In genomic region chr14:105485720-105486332, GRCh38 we compare ENCODE assay signal across 8 cellular contexts. TPM values are rescaled to one million over a fixed set of nuclear protein-coding genes. Genes with fewer than 3 reads are reported as not detected.
DNase-seq lines count a peak whose midpoint lies in the region; ATAC-seq and TF ChIP-seq lines count a peak whose summit lies in the region.

No MANE protein-coding gene starts in this region.

- peaks cover 37 to 62% (median 39%) of the 10 kb centered on the region in 3 donors for H3K4me1 Mint-ChIP-seq in naive B cell

- H3K27me3 Mint-ChIP-seq in naive B cell, result no peaks in the 10 kb centered on the region

- H3K4me3 Mint-ChIP-seq in naive B cell, result peak overlapping the region in 7 of 8 donors; percentile 42 to 84 (median 78)

- DNase-seq in activated naive CD4-positive, alpha-beta T cell treated with Interleukin-2 at 50 U/mL for 16 hours, result peak; percentile 63
- DNase-seq in activated naive CD4-positive, alpha-beta T cell treated with anti-CD3 and anti-CD28 coated beads, Interleukin-2, amount 50 U/mL, for 72 hours (ENCODE audit: low spot score in 2 of 2), result no peak
- DNase-seq in RPMI8226 (peak; percentile 52), coronary artery (ENCODE audit: low spot score) (no peak), naive B cell (peak; percentile 51), GM19240 (ENCODE audit: insufficient read length, low spot score) (no peak), amniotic stem cell (lab: John Stamatoyannopoulos, UW) (no peak)

- peak overlapping the region; percentile 96 to 100 for H3K27ac ChIP-seq in coronary artery

- no peak for TF ChIP-seq CTCF in coronary artery (IDR thresholded peaks at IDR 0.05)

- peak overlapping the region; percentile 85 for H3K4me3 ChIP-seq in coronary artery

- no peaks in the 10 kb centered on the region for H3K9me3 Mint-ChIP-seq in activated naive CD4-positive, alpha-beta T cell treated with anti-CD3 and anti-CD28 coated beads, Interleukin-2, amount 50 U/mL, for 72 hours
- no peaks in the 10 kb centered on the region for H3K9me3 Mint-ChIP-seq in naive B cell

- no peak for ATAC-seq in activated naive CD4-positive, alpha-beta T cell treated with anti-CD3 and anti-CD28 coated beads, Interleukin-2, amount 50 U/mL, for 72 hours
- ATAC-seq in naive B cell (ENCODE audit: low read depth in 2 of 2) (no peak), GM18868 (IDR thresholded peaks at IDR 0.05; ENCODE audit: unreplicated experiment) (no peak)

- H3K27ac Mint-ChIP-seq in activated naive CD4-positive, alpha-beta T cell treated with anti-CD3 and anti-CD28 coated beads, Interleukin-2, amount 50 U/mL, for 72 hours, result peak overlapping the region in 1 of 2 donors; percentile 76
- H3K27ac Mint-ChIP-seq in naive B cell, result peak overlapping the region; percentile 87 to 96 (median 92)

- H3K36me3 Mint-ChIP-seq in activated naive CD4-positive, alpha-beta T cell treated with anti-CD3 and anti-CD28 coated beads, Interleukin-2, amount 50 U/mL, for 72 hours, result no peaks in the 10 kb centered on the region
- H3K36me3 Mint-ChIP-seq in naive B cell, result no peaks in the 10 kb centered on the region

RNA-seq across cellular contexts. Expression of gene CRIP1, which starts 0.9 kb away (rescaled TPM):
- total RNA-seq in activated naive CD4-positive, alpha-beta T cell treated with anti-CD3 and anti-CD28 coated beads, Interleukin-2, amount 50 U/mL, for 72 hours, result 100 to 1,000 TPM; 200 to 214 TPM
- 100 to 1,000 TPM; 115 to 495 (median 235) TPM for polyA plus RNA-seq in naive B cell (ENCODE audit: low read depth in 6 of 6)

RNA-seq across cellular contexts. Expression of gene TEDC1, which starts 5.2 kb away (rescaled TPM):
- 10 to 100 TPM; 32.6 to 34.1 TPM for total RNA-seq in activated naive CD4-positive, alpha-beta T cell treated with anti-CD3 and anti-CD28 coated beads, Interleukin-2, amount 50 U/mL, for 72 hours
- 10 to 100 TPM in 3 of 6 donors, 1 to 10 TPM in 3; 3.5 to 13.6 (median 8.3) TPM for polyA plus RNA-seq in naive B cell (ENCODE audit: low read depth in 6 of 6)

RNA-seq across cellular contexts. Expression of gene CRIP2, which starts 11.2 kb away (rescaled TPM):
- under 1 TPM; 0.27 to 0.34 TPM for total RNA-seq in activated naive CD4-positive, alpha-beta T cell treated with anti-CD3 and anti-CD28 coated beads, Interleukin-2, amount 50 U/mL, for 72 hours
- 10 to 100 TPM in 2 of 6 donors, 1 to 10 TPM in 4; 2.0 to 27.3 (median 8.4) TPM for polyA plus RNA-seq in naive B cell (ENCODE audit: low read depth in 6 of 6)

RNA-seq across cellular contexts. Expression of gene TMEM121, which starts 40.6 kb away (rescaled TPM):
- 10 to 100 TPM in 1 of 2 donors, 1 to 10 TPM in 1; 2.2 to 10.2 TPM for total RNA-seq in activated naive CD4-positive, alpha-beta T cell treated with anti-CD3 and anti-CD28 coated beads, Interleukin-2, amount 50 U/mL, for 72 hours
- 1 to 10 TPM; 1.4 to 3.3 (median 1.9) TPM for polyA plus RNA-seq in naive B cell (ENCODE audit: low read depth in 6 of 6)

Comparison
In these comparisons a context has a peak if more than half of its experiments do, and no peak if none do; other contexts are left out.
1. DNase-seq: peak in activated naive CD4-positive, alpha-beta T cell treated with Interleukin-2 at 50 U/mL for 16 hours (single experiment), RPMI8226 (single experiment) and naive B cell (single experiment); none in activated naive CD4-positive, alpha-beta T cell treated with anti-CD3 and anti-CD28 coated beads, Interleukin-2, amount 50 U/mL, for 72 hours (0 of 2), coronary artery (single experiment), GM19240 (single experiment) and amniotic stem cell (single experiment).